ENCODE assay signal across 16 cellular contexts in genomic region chr18:76994086-76994654, GRCh38.
"Had no signal": no experiment of that assay in that cellular context is flagged by ENCODE, and none has a peak within 500 bp of the region (broad histone marks: within the 10 kb centered on the region; RNA-seq: fewer than 3 reads in every experiment).

No MANE protein-coding gene starts in this region.

- H3K9me3 Mint-ChIP-seq: activated naive CD4-positive, alpha-beta T cell treated with anti-CD3 and anti-CD28 coated beads, Interleukin-2, amount 10 ng/mL, durations not matched to agents 7 days and 5 days; endodermal cell; memory B cell; naive thymus-derived CD8-positive, alpha-beta T cell had no signal

- H3K4me1 ChIP-seq: gastroesophageal sphincter, left ventricle myocardium inferior, stomach, uterus had no signal

- DNase-seq: activated CD4-positive, alpha-beta T cell treated with anti-CD3 and anti-CD28 coated beads, Interleukin-2, amount 50 U/mL, for 1 hour; activated naive CD4-positive, alpha-beta T cell treated with anti-CD3 and anti-CD28 coated beads, Interleukin-2, amount 10 ng/mL, durations not matched to agents 7 days and 5 days; dorsolateral prefrontal cortex; erythroblast; left ventricle myocardium inferior; naive thymus-derived CD8-positive, alpha-beta T cell; retina; stimulated activated CD4-positive, alpha-beta T cell treated with anti-CD3 and anti-CD28 coated beads, Interleukin-4, amount 100 ng/mL, for 24 hours; stomach; T-helper 9 cell; uterus had no signal

- H3K4me3 Mint-ChIP-seq: activated naive CD4-positive, alpha-beta T cell treated with anti-CD3 and anti-CD28 coated beads, Interleukin-2, amount 10 ng/mL, durations not matched to agents 7 days and 5 days; endodermal cell; memory B cell; naive thymus-derived CD8-positive, alpha-beta T cell had no signal

- H3K36me3 ChIP-seq: gastroesophageal sphincter, left ventricle myocardium inferior, neutrophil, stomach, uterus had no signal

- H3K36me3 Mint-ChIP-seq: activated naive CD4-positive, alpha-beta T cell treated with anti-CD3 and anti-CD28 coated beads, Interleukin-2, amount 10 ng/mL, durations not matched to agents 7 days and 5 days; memory B cell; naive thymus-derived CD8-positive, alpha-beta T cell had no signal

- H3K9me3 ChIP-seq: neutrophil, stomach, uterus had no signal

- ATAC-seq: activated CD4-positive, CD25-positive, alpha-beta regulatory T cell treated with anti-CD3 and anti-CD28 coated beads, Interleukin-2, amount 50 U/mL, for 24 hours; gastroesophageal sphincter; naive thymus-derived CD8-positive, alpha-beta T cell had no signal

- H3K27ac ChIP-seq: gastroesophageal sphincter, left ventricle myocardium inferior, neutrophil, stomach, uterus had no signal

- H3K27me3 ChIP-seq: dorsolateral prefrontal cortex, neutrophil, stomach, uterus had no signal

- H3K4me3 ChIP-seq: gastroesophageal sphincter, left ventricle myocardium inferior, stomach, uterus had no signal

- H3K27ac Mint-ChIP-seq: activated naive CD4-positive, alpha-beta T cell treated with anti-CD3 and anti-CD28 coated beads, Interleukin-2, amount 10 ng/mL, durations not matched to agents 7 days and 5 days; endodermal cell; memory B cell had no signal
